In genomic region chr10:44828515-44829142, GRCh38 we compare ENCODE assay signal across 18 cellular contexts.
DNase-seq lines count a peak whose midpoint lies in the region; TF ChIP-seq lines count a peak whose summit lies in the region.
"Had no signal": no experiment of that assay in that cellular context is flagged by ENCODE, and none has a peak within 500 bp of the region (broad histone marks: within the 10 kb centered on the region; RNA-seq: fewer than 3 reads in every experiment).

No MANE protein-coding gene starts in this region.

- TF ChIP-seq EP300 in esophagus muscularis mucosa (IDR thresholded peaks at IDR 0.05): no peak

- H2AFZ ChIP-seq in mesenchymal stem cell (ENCODE audit: low read depth, low read length): no peak overlapping the region

- H3K9me3 ChIP-seq in SJCRH30 (replicated peaks): no peaks in the 10 kb centered on the region
- no peaks in the 10 kb centered on the region for H3K9me3 ChIP-seq in esophagus muscularis mucosa
- H3K9me3 ChIP-seq in mesenchymal stem cell (ENCODE audit: control insufficient read depth, low read length): no peaks in the 10 kb centered on the region

- intact Hi-C loops in esophagus muscularis mucosa (cut with DNase I): no loop called here
- intact Hi-C loops in lower leg skin (cut with DNase I; ENCODE audit: low total_unique reads): no loop called here

- H2BK12ac ChIP-seq in mesenchymal stem cell (ENCODE audit: low read length in 2 of 2): no peak overlapping the region

- TF ChIP-seq CTCF in esophagus muscularis mucosa (IDR thresholded peaks at IDR 0.05): no peak
- TF ChIP-seq CTCF in lower leg skin (IDR thresholded peaks at IDR 0.05): no peak

- no peak overlapping the region for H3K14ac ChIP-seq in mesenchymal stem cell (ENCODE audit: low read length in 2 of 2)

- no peak overlapping the region for H4K8ac ChIP-seq in mesenchymal stem cell (ENCODE audit: low read length)

- no peak overlapping the region for H3K4me2 ChIP-seq in mesenchymal stem cell (ENCODE audit: low read length, poor library complexity, severe bottlenecking)

- H3K36me3 ChIP-seq in SJCRH30 (no peaks in the 10 kb centered on the region), esophagus muscularis mucosa (no peaks in the 10 kb centered on the region), mesenchymal stem cell (ENCODE audit: control insufficient read depth in 1 of 2, insufficient read depth in 2 of 2, low read depth in 1 of 2, low read length in 2 of 2) (no peaks in the 10 kb centered on the region)

- peak overlapping the region in 1 of 2 experiments; percentile 48 for H3K18ac ChIP-seq in mesenchymal stem cell (ENCODE audit: low read depth in 1 of 2, low read length in 2 of 2)

- DNase-seq in SJCRH30 (peak; percentile 21 to 57), esophagus muscularis mucosa (ENCODE audit: extremely low spot score) (peak; percentile 78), mesenchymal stem cell (no peak), skeletal muscle cell (ENCODE audit: low read depth) (peak; percentile 21), ureter (ENCODE audit: low spot score) (no peak), lower leg skin (ENCODE audit: low spot score in 2 of 2) (no peak), HK-2 (ENCODE audit: unreplicated experiment) (no peak), NCI-H2081 treated with DMSO at 0.1 percent for 48 hours (lab: John Stamatoyannopoulos, UW) (no peak)
- DNase-seq: activated CD4-positive, alpha-beta T cell treated with anti-CD3 and anti-CD28 coated beads for 36 hours; activated naive CD8-positive, alpha-beta T cell treated with anti-CD3 and anti-CD28 coated beads, Interleukin-2, amount 50 U/mL, for 24 hours; cerebellar nuclear complex; DMS79 treated with DMSO at 0.1 percent for 48 hours; GF-D8; NCI-H146; NCI-H2171; NCI-H510A; stimulated activated CD4-positive, alpha-beta T cell treated with anti-CD3 and anti-CD28 coated beads, Interleukin-4, amount 100 ng/mL, for 24 hours had no signal

- H2BK5ac ChIP-seq in mesenchymal stem cell (ENCODE audit: low read depth, low read length, poor library complexity, severe bottlenecking): peak overlapping the region; percentile 58

- H3K27ac ChIP-seq in SJCRH30: no peak overlapping the region
- no peak overlapping the region for H3K27ac ChIP-seq in esophagus muscularis mucosa (replicated peaks in 1 of 4)
- H3K27ac ChIP-seq in mesenchymal stem cell (ENCODE audit: low read length, poor library complexity, severe bottlenecking): peak overlapping the region; percentile 75
- H3K27ac ChIP-seq: C4-2B had no signal

- no peak overlapping the region for H2BK120ac ChIP-seq in mesenchymal stem cell (ENCODE audit: low read depth, low read length)

- no peak overlapping the region for H3K4ac ChIP-seq in mesenchymal stem cell (ENCODE audit: low read depth in 1 of 2, low read length in 2 of 2)

- H3K79me1 ChIP-seq in mesenchymal stem cell (replicated peaks; ENCODE audit: low read length, poor library complexity, severe bottlenecking): no peaks in the 10 kb centered on the region

- H3K9ac ChIP-seq in mesenchymal stem cell (ENCODE audit: low read length): no peak overlapping the region

- H2AK5ac ChIP-seq in mesenchymal stem cell (ENCODE audit: low read length, severe bottlenecking): peak overlapping the region; percentile 65

- no peak overlapping the region for H2BK15ac ChIP-seq in mesenchymal stem cell (ENCODE audit: low read depth, poor library complexity, severe bottlenecking)

- H4K91ac ChIP-seq in mesenchymal stem cell (ENCODE audit: low read length): no peak overlapping the region

- H3K4me1 ChIP-seq in SJCRH30 (no peaks in the 10 kb centered on the region), esophagus muscularis mucosa (no peaks in the 10 kb centered on the region), mesenchymal stem cell (ENCODE audit: control insufficient read depth, insufficient read depth, low read depth, low read length) (peaks cover 16% of the 10 kb centered on the region)

- WGBS in esophagus muscularis mucosa: 60% methylated on average over 14 of the region's 17 CpGs
- 72% methylated on average over 16 of the region's 17 CpGs for WGBS in mesenchymal stem cell
- 66 to 75% methylated on average over 17 of the region's 17 CpGs for WGBS in lower leg skin, 2 donors

- H3K23ac ChIP-seq in mesenchymal stem cell (ENCODE audit: low read length in 2 of 2): no peak overlapping the region

- no peaks in the 10 kb centered on the region for H3K27me3 ChIP-seq in SJCRH30
- no peaks in the 10 kb centered on the region for H3K27me3 ChIP-seq in esophagus muscularis mucosa
- H3K27me3 ChIP-seq in mesenchymal stem cell (ENCODE audit: control insufficient read depth in 1 of 2, insufficient read depth in 1 of 2, low read length in 2 of 2): no peaks in the 10 kb centered on the region

- H3K4me3 ChIP-seq in SJCRH30: no peak overlapping the region
- no peak overlapping the region for H3K4me3 ChIP-seq in esophagus muscularis mucosa
- no peak overlapping the region for H3K4me3 ChIP-seq in mesenchymal stem cell (ENCODE audit: insufficient read depth in 1 of 2, low read depth in 1 of 2, low read length in 2 of 2)
- H3K4me3 ChIP-seq in skeletal muscle cell (ENCODE audit: low read depth, low read length): no peak overlapping the region
- H3K4me3 ChIP-seq in lower leg skin (ENCODE audit: low read depth, poor library complexity, severe bottlenecking): no peak overlapping the region

- no peak for TF ChIP-seq POLR2A in esophagus muscularis mucosa (IDR thresholded peaks at IDR 0.05; ENCODE audit: low read depth)
- TF ChIP-seq POLR2A in lower leg skin (IDR thresholded peaks at IDR 0.05): no peak

Comparison
In these comparisons a context has a peak if more than half of its experiments do, and no peak if none do; other contexts are left out.
1. DNase-seq: peak in SJCRH30 (2 of 2), esophagus muscularis mucosa (single experiment) and skeletal muscle cell (single experiment); none in mesenchymal stem cell (single experiment), ureter (single experiment), lower leg skin (0 of 2), HK-2 (single experiment) and NCI-H2081 treated with DMSO at 0.1 percent for 48 hours (single experiment).